Comparison of ENCODE assay signal across 1 cellular context in the genomic region with DNA sequence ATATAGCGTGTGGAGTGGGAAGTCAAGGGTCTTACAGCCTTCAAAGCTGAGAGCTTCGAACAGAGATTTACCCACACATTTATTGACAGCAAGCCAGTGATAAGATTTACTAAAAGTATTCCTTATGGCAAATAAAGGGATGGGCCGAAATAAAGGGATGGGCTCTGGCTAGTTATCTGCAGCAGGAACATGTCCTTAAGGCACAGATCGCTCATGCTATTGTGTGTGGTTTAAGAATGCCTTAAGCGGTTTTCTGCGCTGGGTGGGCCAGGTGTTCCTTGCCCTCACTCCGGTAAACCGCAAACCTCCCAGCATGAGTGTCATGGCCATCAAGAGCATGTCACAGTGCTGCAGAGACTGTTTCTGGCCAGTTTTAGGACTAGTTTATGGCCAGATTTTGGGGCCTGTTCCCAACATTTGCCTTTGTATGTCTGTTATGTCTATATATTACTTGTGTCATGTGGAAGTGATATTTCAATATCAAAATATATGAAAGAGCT.
TF ChIP-seq lines count a peak whose summit lies in the region.

No MANE protein-coding gene starts in this region.

TF ChIP-seq in HepG2, 621 proteins besides CTCF, POLR2A, EP300 and RAD21:
- no peak for TF ChIP-seq RBM39 (IDR thresholded peaks at IDR 0.05; ENCODE audit: low read depth, low read length, poor library complexity, severe bottlenecking)
- TF ChIP-seq ZNF761 (CRISPR knock-in tag; conservative IDR thresholded peaks at IDR 0.05), result peak; percentile 99
- TF ChIP-seq, protein P1, sequence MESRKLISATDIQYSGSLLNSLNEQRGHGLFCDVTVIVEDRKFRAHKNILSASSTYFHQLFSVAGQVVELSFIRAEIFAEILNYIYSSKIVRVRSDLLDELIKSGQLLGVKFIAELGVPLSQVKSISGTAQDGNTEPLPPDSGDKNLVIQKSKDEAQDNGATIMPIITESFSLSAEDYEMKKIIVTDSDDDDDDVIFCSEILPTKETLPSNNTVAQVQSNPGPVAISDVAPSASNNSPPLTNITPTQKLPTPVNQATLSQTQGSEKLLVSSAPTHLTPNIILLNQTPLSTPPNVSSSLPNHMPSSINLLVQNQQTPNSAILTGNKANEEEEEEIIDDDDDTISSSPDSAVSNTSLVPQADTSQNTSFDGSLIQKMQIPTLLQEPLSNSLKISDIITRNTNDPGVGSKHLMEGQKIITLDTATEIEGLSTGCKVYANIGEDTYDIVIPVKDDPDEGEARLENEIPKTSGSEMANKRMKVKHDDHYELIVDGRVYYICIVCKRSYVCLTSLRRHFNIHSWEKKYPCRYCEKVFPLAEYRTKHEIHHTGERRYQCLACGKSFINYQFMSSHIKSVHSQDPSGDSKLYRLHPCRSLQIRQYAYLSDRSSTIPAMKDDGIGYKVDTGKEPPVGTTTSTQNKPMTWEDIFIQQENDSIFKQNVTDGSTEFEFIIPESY (CRISPR knock-in tag; IDR thresholded peaks at IDR 0.05), result peak; percentile 26; the same call in 1 of the 2 replicates
- 0 out of 2 replicates have a peak, but pooled peaks have one; percentile 23 for TF ChIP-seq BRD4 (CRISPR knock-in tag; IDR thresholded peaks at IDR 0.05)
- no peak for TF ChIP-seq ZNF713 (CRISPR knock-in tag; IDR thresholded peaks at IDR 0.05)
